In genomic region chrX:103254921-103255455, GRCh38 we compare ENCODE assay signal across 8 cellular contexts. TPM values are rescaled to one million over a fixed set of nuclear protein-coding genes. Genes with fewer than 3 reads are reported as not detected.
DNase-seq lines count a peak whose midpoint lies in the region; ATAC-seq and TF ChIP-seq lines count a peak whose summit lies in the region.

Gene TCEAL8 (minus strand): TSS chrX:103255155. CDS start chrX:103253979, 1,176 bp downstream.

- peak within 1 kb of the TSS; percentile 86 to 96 (median 94) for H3K4me3 Mint-ChIP-seq in CD4-positive, CD25-positive, alpha-beta regulatory T cell

- H3K27me3 Mint-ChIP-seq in CD4-positive, CD25-positive, alpha-beta regulatory T cell, result peaks cover 4% of the 10 kb centered on the region

- TF ChIP-seq CTCF in HL-60 (IDR thresholded peaks at IDR 0.05; ENCODE audit: insufficient read depth, low read length), result no peak

- H3K4me1 Mint-ChIP-seq in CD4-positive, CD25-positive, alpha-beta regulatory T cell, result peaks cover 0 to 23% (median 13%) of the 10 kb centered on the region in 4 donors

- no peaks in the 10 kb centered on the region for H3K36me3 ChIP-seq in CD4-positive, CD25-positive, alpha-beta regulatory T cell (ENCODE audit: control insufficient read depth, insufficient read depth, low read length)

- H3K36me3 Mint-ChIP-seq in CD4-positive, CD25-positive, alpha-beta regulatory T cell, result no peaks in the 10 kb centered on the region

- H3K9me3 Mint-ChIP-seq in CD4-positive, CD25-positive, alpha-beta regulatory T cell, result no peaks in the 10 kb centered on the region

- H3K4me1 ChIP-seq in CD4-positive, CD25-positive, alpha-beta regulatory T cell (ENCODE audit: control insufficient read depth, insufficient read depth, low read length, poor library complexity, severe bottlenecking), result peaks cover 8% of the 10 kb centered on the region

- H3K27ac Mint-ChIP-seq in CD4-positive, CD25-positive, alpha-beta regulatory T cell, result peak within 1 kb of the TSS; percentile 95 to 99 (median 96)

- H3K4me3 ChIP-seq in CD4-positive, CD25-positive, alpha-beta regulatory T cell (ENCODE audit: low read depth, low read length), result peak within 1 kb of the TSS; percentile 87
- H3K4me3 ChIP-seq in HL-60 (replicated peaks; ENCODE audit: insufficient read depth, low read length), result peak within 1 kb of the TSS; percentile 49

- no peaks in the 10 kb centered on the region for H3K9me3 ChIP-seq in CD4-positive, CD25-positive, alpha-beta regulatory T cell (ENCODE audit: control insufficient read depth in 2 of 2, low read length in 2 of 2)

- DNase-seq in CD4-positive, CD25-positive, alpha-beta regulatory T cell, result peak; percentile 51 to 79 (median 51)
- DNase-seq in HL-60 (ENCODE audit: low read depth in 1 of 2, low spot score in 1 of 2) (peak; percentile 17 to 56), NOMO-1 (lab: John Stamatoyannopoulos, UW; ENCODE audit: unreplicated experiment in 2 of 2) (peak; percentile 30 to 44), epidermal melanocyte (ENCODE audit: insufficient read length, low spot score) (peak; percentile 38), midbrain (lab: John Stamatoyannopoulos, UW) (peak; percentile 83)
- DNase-seq in activated CD8-positive, alpha-beta memory T cell treated with anti-CD3 and anti-CD28 coated beads, Interleukin-2, amount 50 U/mL, for 48 hours, result peak; percentile 67
- peak; percentile 19 to 20 for DNase-seq in stimulated activated CD8-positive, alpha-beta memory T cell treated with anti-CD3 and anti-CD28 coated beads, Interleukin-2, amount 100 ng/mL, for 1 hour (ENCODE audit: low read depth in 2 of 2)

- peak within 1 kb of the TSS; percentile 76 for H3K27ac ChIP-seq in CD4-positive, CD25-positive, alpha-beta regulatory T cell (ENCODE audit: insufficient read depth, low read length, poor library complexity, severe bottlenecking)
- H3K27ac ChIP-seq in HL-60 (replicated peaks), result peak within 1 kb of the TSS; percentile 57

- ATAC-seq in CD4-positive, CD25-positive, alpha-beta regulatory T cell (ENCODE audit: low read depth in 2 of 2), result peak; percentile 79 to 86
- peak; percentile 97 for ATAC-seq in GM19455 (IDR thresholded peaks at IDR 0.05; ENCODE audit: unreplicated experiment)

- no peaks in the 10 kb centered on the region for H3K27me3 ChIP-seq in CD4-positive, CD25-positive, alpha-beta regulatory T cell (ENCODE audit: control insufficient read depth, insufficient read depth, low read length)
- no peaks in the 10 kb centered on the region for H3K27me3 ChIP-seq in HL-60 (ENCODE audit: insufficient read depth, poor library complexity, severe bottlenecking)

RNA-seq across cellular contexts. Expression of gene TCEAL8, which starts in this region (rescaled TPM):
- 16.8 TPM for total RNA-seq in CD4-positive, CD25-positive, alpha-beta regulatory T cell
- 10 to 100 TPM; 84.4 to 98.7 (median 96.3) TPM for polyA plus RNA-seq in CD4-positive, CD25-positive, alpha-beta regulatory T cell

Comparison
In these comparisons a context has a peak if more than half of its experiments do, and no peak if none do; other contexts are left out.
1. Peak in every context shown above with its lines: DNase-seq, ATAC-seq, H3K4me3 ChIP-seq and H3K27ac ChIP-seq.
2. DNase-seq: peak in every context shown above with its lines; median percentile 83 in midbrain; 67 in activated CD8-positive, alpha-beta memory T cell treated with anti-CD3 and anti-CD28 coated beads, Interleukin-2, amount 50 U/mL, for 48 hours; 51 in CD4-positive, CD25-positive, alpha-beta regulatory T cell; 38 in epidermal melanocyte; 37 in NOMO-1; 36 in HL-60; 20 in stimulated activated CD8-positive, alpha-beta memory T cell treated with anti-CD3 and anti-CD28 coated beads, Interleukin-2, amount 100 ng/mL, for 1 hour.